In the genomic region with DNA sequence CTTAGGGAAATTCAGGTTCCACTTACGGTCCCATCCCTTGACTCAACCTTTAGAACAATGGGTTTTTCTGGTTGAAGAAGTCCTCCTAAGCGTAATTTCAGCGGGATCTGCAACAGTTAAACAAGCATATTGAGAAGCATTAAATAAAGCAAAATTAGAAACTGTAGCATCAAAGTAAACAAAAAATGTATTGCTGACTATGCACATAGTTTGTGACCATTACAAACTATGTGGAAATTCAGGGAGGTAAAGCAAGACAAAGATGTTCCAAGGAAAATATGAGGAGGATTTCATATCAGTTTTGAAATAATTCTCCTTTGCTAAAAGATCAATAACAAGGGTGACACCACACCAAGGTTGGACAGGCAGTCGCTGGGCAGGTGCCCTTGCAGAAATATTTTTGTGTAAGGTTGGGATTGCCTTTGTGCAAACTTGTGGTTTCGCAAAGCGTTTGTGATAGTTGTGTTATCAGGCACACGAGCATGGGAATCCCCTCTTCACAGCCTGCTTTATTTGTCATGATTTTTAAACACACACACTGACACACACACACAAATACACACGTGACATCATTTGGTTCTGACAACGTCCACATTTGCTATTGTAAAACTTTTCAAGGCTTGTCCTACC, we compare ENCODE assay signal across 3 cellular contexts.
TF ChIP-seq lines count a peak whose summit lies in the region.

No MANE protein-coding gene starts in this region.

TF ChIP-seq in A549, 52 proteins besides CTCF, POLR2A, EP300 and RAD21:
- peak; percentile 82 for TF ChIP-seq MAFK (IDR thresholded peaks at IDR 0.05; ENCODE audit: partially characterized antibody)
- TF ChIP-seq CEBPB (IDR thresholded peaks at IDR 0.05), result no peak
TF ChIP-seq in A549: peak in this region for 1.

TF ChIP-seq in GM12878, 131 proteins besides CTCF, POLR2A, EP300 and RAD21:
- TF ChIP-seq, protein P1, sequence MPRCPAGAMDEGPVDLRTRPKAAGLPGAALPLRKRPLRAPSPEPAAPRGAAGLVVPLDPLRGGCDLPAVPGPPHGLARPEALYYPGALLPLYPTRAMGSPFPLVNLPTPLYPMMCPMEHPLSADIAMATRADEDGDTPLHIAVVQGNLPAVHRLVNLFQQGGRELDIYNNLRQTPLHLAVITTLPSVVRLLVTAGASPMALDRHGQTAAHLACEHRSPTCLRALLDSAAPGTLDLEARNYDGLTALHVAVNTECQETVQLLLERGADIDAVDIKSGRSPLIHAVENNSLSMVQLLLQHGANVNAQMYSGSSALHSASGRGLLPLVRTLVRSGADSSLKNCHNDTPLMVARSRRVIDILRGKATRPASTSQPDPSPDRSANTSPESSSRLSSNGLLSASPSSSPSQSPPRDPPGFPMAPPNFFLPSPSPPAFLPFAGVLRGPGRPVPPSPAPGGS (IDR thresholded peaks at IDR 0.05; ENCODE audit: borderline replicate concordance, insufficient read depth, low read depth, low read length, poor library complexity, severe bottlenecking), result peak; percentile 77
- TF ChIP-seq TCF12 (IDR thresholded peaks at IDR 0.05; ENCODE audit: low read depth, low read length) (no peak), RCOR1 (conservative IDR thresholded peaks at IDR 0.05; ENCODE audit: low read depth, low read length) (no peak), GATAD2B (conservative IDR thresholded peaks at IDR 0.05; ENCODE audit: low read depth) (no peak), CHD1 (IDR thresholded peaks at IDR 0.05; ENCODE audit: low read depth, low read length) (no peak), IRF4 (IDR thresholded peaks at IDR 0.05; ENCODE audit: low read depth, low read length) (no peak), ASH2L (IDR thresholded peaks at IDR 0.05; ENCODE audit: borderline replicate concordance, low read depth) (no peak), NFYA (IDR thresholded peaks at IDR 0.05; ENCODE audit: borderline replicate concordance, low read depth, low read length) (no peak)
- TF ChIP-seq, protein P2, sequence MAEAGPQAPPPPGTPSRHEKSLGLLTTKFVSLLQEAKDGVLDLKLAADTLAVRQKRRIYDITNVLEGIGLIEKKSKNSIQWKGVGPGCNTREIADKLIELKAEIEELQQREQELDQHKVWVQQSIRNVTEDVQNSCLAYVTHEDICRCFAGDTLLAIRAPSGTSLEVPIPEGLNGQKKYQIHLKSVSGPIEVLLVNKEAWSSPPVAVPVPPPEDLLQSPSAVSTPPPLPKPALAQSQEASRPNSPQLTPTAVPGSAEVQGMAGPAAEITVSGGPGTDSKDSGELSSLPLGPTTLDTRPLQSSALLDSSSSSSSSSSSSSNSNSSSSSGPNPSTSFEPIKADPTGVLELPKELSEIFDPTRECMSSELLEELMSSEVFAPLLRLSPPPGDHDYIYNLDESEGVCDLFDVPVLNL (IDR thresholded peaks at IDR 0.05; ENCODE audit: low read depth, low read length), result no peak

TF ChIP-seq in HepG2, 621 proteins besides CTCF, POLR2A, EP300 and RAD21:
- TF ChIP-seq MBD4 (IDR thresholded peaks at IDR 0.05; ENCODE audit: borderline replicate concordance, low read length), result no peak
- no peak for TF ChIP-seq ZNF788 (CRISPR knock-in tag; IDR thresholded peaks at IDR 0.05; ENCODE audit: borderline replicate concordance)
- peak; percentile 88 for TF ChIP-seq MAFF (IDR thresholded peaks at IDR 0.05; ENCODE audit: low read depth, low read length)
- no peak for TF ChIP-seq ZBTB1 (CRISPR knock-in tag; IDR thresholded peaks at IDR 0.05; ENCODE audit: borderline replicate concordance)
- TF ChIP-seq MAFK (conservative IDR thresholded peaks at IDR 0.05 in 1 of 2, IDR thresholded peaks at IDR 0.05 in 1 of 2; ENCODE audit: low read length in 2 of 2), result peak; percentile 86 to 90
- TF ChIP-seq SALL1 (CRISPR knock-in tag; IDR thresholded peaks at IDR 0.05), result 0 out of 2 replicates have a peak, but pooled peaks have one; percentile 18
- no peak for TF ChIP-seq ZNF557 (CRISPR knock-in tag; IDR thresholded peaks at IDR 0.05)
- no peak for TF ChIP-seq MAF1 (CRISPR knock-in tag; IDR thresholded peaks at IDR 0.05; ENCODE audit: borderline replicate concordance)
- TF ChIP-seq ZNF768 (CRISPR knock-in tag; IDR thresholded peaks at IDR 0.05), result no peak
- TF ChIP-seq, protein P3, sequence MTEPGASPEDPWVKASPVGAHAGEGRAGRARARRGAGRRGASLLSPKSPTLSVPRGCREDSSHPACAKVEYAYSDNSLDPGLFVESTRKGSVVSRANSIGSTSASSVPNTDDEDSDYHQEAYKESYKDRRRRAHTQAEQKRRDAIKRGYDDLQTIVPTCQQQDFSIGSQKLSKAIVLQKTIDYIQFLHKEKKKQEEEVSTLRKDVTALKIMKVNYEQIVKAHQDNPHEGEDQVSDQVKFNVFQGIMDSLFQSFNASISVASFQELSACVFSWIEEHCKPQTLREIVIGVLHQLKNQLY (CRISPR knock-in tag; IDR thresholded peaks at IDR 0.05), result no peak
- TF ChIP-seq, protein P4, sequence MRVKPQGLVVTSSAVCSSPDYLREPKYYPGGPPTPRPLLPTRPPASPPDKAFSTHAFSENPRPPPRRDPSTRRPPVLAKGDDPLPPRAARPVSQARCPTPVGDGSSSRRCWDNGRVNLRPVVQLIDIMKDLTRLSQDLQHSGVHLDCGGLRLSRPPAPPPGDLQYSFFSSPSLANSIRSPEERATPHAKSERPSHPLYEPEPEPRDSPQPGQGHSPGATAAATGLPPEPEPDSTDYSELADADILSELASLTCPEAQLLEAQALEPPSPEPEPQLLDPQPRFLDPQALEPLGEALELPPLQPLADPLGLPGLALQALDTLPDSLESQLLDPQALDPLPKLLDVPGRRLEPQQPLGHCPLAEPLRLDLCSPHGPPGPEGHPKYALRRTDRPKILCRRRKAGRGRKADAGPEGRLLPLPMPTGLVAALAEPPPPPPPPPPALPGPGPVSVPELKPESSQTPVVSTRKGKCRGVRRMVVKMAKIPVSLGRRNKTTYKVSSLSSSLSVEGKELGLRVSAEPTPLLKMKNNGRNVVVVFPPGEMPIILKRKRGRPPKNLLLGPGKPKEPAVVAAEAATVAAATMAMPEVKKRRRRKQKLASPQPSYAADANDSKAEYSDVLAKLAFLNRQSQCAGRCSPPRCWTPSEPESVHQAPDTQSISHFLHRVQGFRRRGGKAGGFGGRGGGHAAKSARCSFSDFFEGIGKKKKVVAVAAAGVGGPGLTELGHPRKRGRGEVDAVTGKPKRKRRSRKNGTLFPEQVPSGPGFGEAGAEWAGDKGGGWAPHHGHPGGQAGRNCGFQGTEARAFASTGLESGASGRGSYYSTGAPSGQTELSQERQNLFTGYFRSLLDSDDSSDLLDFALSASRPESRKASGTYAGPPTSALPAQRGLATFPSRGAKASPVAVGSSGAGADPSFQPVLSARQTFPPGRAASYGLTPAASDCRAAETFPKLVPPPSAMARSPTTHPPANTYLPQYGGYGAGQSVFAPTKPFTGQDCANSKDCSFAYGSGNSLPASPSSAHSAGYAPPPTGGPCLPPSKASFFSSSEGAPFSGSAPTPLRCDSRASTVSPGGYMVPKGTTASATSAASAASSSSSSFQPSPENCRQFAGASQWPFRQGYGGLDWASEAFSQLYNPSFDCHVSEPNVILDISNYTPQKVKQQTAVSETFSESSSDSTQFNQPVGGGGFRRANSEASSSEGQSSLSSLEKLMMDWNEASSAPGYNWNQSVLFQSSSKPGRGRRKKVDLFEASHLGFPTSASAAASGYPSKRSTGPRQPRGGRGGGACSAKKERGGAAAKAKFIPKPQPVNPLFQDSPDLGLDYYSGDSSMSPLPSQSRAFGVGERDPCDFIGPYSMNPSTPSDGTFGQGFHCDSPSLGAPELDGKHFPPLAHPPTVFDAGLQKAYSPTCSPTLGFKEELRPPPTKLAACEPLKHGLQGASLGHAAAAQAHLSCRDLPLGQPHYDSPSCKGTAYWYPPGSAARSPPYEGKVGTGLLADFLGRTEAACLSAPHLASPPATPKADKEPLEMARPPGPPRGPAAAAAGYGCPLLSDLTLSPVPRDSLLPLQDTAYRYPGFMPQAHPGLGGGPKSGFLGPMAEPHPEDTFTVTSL (CRISPR knock-in tag; IDR thresholded peaks at IDR 0.05; ENCODE audit: borderline replicate concordance), result no peak
- TF ChIP-seq ZNF879 (CRISPR knock-in tag; IDR thresholded peaks at IDR 0.05), result no peak
- TF ChIP-seq, protein P5, sequence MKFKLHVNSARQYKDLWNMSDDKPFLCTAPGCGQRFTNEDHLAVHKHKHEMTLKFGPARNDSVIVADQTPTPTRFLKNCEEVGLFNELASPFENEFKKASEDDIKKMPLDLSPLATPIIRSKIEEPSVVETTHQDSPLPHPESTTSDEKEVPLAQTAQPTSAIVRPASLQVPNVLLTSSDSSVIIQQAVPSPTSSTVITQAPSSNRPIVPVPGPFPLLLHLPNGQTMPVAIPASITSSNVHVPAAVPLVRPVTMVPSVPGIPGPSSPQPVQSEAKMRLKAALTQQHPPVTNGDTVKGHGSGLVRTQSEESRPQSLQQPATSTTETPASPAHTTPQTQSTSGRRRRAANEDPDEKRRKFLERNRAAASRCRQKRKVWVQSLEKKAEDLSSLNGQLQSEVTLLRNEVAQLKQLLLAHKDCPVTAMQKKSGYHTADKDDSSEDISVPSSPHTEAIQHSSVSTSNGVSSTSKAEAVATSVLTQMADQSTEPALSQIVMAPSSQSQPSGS (CRISPR knock-in tag; IDR thresholded peaks at IDR 0.05), result no peak
- no peak for TF ChIP-seq ZNF713 (CRISPR knock-in tag; IDR thresholded peaks at IDR 0.05)
- TF ChIP-seq, protein P6, sequence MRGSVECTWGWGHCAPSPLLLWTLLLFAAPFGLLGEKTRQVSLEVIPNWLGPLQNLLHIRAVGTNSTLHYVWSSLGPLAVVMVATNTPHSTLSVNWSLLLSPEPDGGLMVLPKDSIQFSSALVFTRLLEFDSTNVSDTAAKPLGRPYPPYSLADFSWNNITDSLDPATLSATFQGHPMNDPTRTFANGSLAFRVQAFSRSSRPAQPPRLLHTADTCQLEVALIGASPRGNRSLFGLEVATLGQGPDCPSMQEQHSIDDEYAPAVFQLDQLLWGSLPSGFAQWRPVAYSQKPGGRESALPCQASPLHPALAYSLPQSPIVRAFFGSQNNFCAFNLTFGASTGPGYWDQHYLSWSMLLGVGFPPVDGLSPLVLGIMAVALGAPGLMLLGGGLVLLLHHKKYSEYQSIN (CRISPR knock-in tag; IDR thresholded peaks at IDR 0.05; ENCODE audit: borderline replicate concordance), result no peak
- TF ChIP-seq, protein P7, sequence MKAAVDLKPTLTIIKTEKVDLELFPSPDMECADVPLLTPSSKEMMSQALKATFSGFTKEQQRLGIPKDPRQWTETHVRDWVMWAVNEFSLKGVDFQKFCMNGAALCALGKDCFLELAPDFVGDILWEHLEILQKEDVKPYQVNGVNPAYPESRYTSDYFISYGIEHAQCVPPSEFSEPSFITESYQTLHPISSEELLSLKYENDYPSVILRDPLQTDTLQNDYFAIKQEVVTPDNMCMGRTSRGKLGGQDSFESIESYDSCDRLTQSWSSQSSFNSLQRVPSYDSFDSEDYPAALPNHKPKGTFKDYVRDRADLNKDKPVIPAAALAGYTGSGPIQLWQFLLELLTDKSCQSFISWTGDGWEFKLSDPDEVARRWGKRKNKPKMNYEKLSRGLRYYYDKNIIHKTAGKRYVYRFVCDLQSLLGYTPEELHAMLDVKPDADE (CRISPR knock-in tag; IDR thresholded peaks at IDR 0.05), result no peak
- no peak for TF ChIP-seq ZNF841 (CRISPR knock-in tag; IDR thresholded peaks at IDR 0.05; ENCODE audit: borderline replicate concordance)
- no peak for TF ChIP-seq ZNF510 (CRISPR knock-in tag; IDR thresholded peaks at IDR 0.05; ENCODE audit: low read depth)
- no peak for TF ChIP-seq RFX3 (CRISPR knock-in tag; IDR thresholded peaks at IDR 0.05)
- no peak for TF ChIP-seq ZNF235 (CRISPR knock-in tag; IDR thresholded peaks at IDR 0.05; ENCODE audit: borderline replicate concordance)
- TF ChIP-seq, protein P8, sequence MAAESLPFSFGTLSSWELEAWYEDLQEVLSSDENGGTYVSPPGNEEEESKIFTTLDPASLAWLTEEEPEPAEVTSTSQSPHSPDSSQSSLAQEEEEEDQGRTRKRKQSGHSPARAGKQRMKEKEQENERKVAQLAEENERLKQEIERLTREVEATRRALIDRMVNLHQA (CRISPR knock-in tag; IDR thresholded peaks at IDR 0.05), result no peak
- no peak for TF ChIP-seq KMT2A (CRISPR knock-in tag; IDR thresholded peaks at IDR 0.05)
- TF ChIP-seq ZNF430 (CRISPR knock-in tag; IDR thresholded peaks at IDR 0.05), result no peak
- TF ChIP-seq NR1H2 (CRISPR knock-in tag; IDR thresholded peaks at IDR 0.05; ENCODE audit: borderline replicate concordance, low read depth), result no peak
- TF ChIP-seq CREB1 (IDR thresholded peaks at IDR 0.05), result 0 out of 2 replicates have a peak, but pooled peaks have one; percentile 7
- TF ChIP-seq CREB1 (CRISPR knock-in tag; IDR thresholded peaks at IDR 0.05), result no peak
- TF ChIP-seq, protein P9, sequence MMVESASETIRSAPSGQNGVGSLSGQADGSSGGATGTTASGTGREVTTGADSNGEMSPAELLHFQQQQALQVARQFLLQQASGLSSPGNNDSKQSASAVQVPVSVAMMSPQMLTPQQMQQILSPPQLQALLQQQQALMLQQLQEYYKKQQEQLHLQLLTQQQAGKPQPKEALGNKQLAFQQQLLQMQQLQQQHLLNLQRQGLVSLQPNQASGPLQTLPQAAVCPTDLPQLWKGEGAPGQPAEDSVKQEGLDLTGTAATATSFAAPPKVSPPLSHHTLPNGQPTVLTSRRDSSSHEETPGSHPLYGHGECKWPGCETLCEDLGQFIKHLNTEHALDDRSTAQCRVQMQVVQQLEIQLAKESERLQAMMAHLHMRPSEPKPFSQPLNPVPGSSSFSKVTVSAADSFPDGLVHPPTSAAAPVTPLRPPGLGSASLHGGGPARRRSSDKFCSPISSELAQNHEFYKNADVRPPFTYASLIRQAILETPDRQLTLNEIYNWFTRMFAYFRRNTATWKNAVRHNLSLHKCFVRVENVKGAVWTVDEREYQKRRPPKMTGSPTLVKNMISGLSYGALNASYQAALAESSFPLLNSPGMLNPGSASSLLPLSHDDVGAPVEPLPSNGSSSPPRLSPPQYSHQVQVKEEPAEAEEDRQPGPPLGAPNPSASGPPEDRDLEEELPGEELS (CRISPR knock-in tag; IDR thresholded peaks at IDR 0.05), result no peak
- TF ChIP-seq ZSCAN31 (CRISPR knock-in tag; IDR thresholded peaks at IDR 0.05; ENCODE audit: low read depth), result no peak
- no peak for TF ChIP-seq ZNF678 (CRISPR knock-in tag; IDR thresholded peaks at IDR 0.05)
- no peak for TF ChIP-seq SOX13 (IDR thresholded peaks at IDR 0.05)
- TF ChIP-seq SOX13 (CRISPR knock-in tag; conservative IDR thresholded peaks at IDR 0.05 in 1 of 2, IDR thresholded peaks at IDR 0.05 in 1 of 2), result 0 out of 4 replicates have a peak, but pooled peaks of 1 of the 2 experiments have one; percentile 6
- TF ChIP-seq, protein P10, sequence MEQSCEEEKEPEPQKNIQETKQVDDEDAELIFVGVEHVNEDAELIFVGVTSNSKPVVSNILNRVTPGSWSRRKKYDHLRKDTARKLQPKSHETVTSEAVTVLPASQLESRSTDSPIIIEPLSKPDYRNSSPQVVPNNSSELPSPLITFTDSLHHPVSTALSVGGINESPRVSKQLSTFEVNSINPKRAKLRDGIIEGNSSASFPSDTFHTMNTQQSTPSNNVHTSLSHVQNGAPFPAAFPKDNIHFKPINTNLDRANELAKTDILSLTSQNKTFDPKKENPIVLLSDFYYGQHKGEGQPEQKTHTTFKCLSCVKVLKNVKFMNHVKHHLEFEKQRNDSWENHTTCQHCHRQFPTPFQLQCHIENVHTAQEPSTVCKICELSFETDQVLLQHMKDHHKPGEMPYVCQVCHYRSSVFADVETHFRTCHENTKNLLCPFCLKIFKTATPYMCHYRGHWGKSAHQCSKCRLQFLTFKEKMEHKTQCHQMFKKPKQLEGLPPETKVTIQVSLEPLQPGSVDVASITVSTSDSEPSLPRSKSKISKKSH (CRISPR knock-in tag; IDR thresholded peaks at IDR 0.05; ENCODE audit: borderline replicate concordance), result no peak
- TF ChIP-seq ZNF564 (CRISPR knock-in tag; IDR thresholded peaks at IDR 0.05), result no peak
- no peak for TF ChIP-seq KLF9 (CRISPR knock-in tag; IDR thresholded peaks at IDR 0.05; ENCODE audit: low read depth)
